ENCODE assay signal across 20 cellular contexts in the genomic region with DNA sequence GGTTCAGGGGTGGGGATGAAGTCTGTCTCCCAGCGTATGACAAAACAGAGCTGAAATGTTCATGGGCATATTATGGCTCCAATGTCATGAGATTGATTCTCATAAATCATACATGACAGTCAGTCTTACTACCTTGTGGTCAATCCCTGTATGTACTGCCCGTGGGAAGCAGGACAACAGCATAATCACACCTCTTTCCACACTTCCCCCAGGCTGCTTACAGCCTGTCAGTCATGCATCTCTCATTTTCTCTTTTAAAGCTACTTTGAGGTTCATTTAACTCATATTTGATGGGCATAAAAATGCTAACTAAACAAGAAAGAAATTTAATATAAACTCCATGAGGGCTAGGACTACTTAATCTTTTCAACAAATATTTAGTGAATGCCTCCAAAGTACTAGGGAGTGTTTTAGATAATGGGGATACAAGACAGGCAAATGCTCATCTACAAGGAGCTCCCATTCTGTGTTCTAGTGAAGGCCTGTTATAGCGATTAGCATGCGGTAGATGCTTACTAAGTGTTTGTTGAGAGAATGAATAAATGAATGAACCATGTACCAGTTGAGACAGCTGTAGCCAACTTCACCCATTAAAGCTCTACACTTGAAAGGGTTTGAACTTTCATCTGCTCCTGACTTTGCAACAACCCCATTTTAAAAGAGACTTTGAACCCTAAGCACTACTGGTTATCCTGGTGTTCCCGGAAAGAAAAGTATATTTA.
DNase-seq lines count a peak whose midpoint lies in the region; ATAC-seq and TF ChIP-seq lines count a peak whose summit lies in the region.
"Had no signal": no experiment of that assay in that cellular context is flagged by ENCODE, and none has a peak within 500 bp of the region (broad histone marks: within the 10 kb centered on the region; RNA-seq: fewer than 3 reads in every experiment).

No MANE protein-coding gene starts in this region.

- H3K14ac ChIP-seq in mesenchymal stem cell (ENCODE audit: low read length in 2 of 2) = no peak overlapping the region

- no peaks in the 10 kb centered on the region for H3K9me2 ChIP-seq in hepatocyte (replicated peaks; ENCODE audit: insufficient read depth)

- TF ChIP-seq CTCF in cardiac muscle cell (IDR thresholded peaks at IDR 0.05; ENCODE audit: low read depth, low read length) (no peak), hepatocyte (IDR thresholded peaks at IDR 0.05; ENCODE audit: poor library complexity) (no peak), GM20000 (IDR thresholded peaks at IDR 0.05; ENCODE audit: extremely low read depth, missing control alignments) (no peak)

- H4K91ac ChIP-seq in mesenchymal stem cell (ENCODE audit: low read length) = no peak overlapping the region

- intact Hi-C loops in Right ventricle myocardium inferior (cut with DNase I) = loop anchor here (10.0 kb wide), 1 partner anchor 85 kb away; a partner anchor contains a TSS

- H3K27me3 ChIP-seq in cardiac muscle cell = no peaks in the 10 kb centered on the region
- no peaks in the 10 kb centered on the region for H3K27me3 ChIP-seq in hepatocyte
- H3K27me3 ChIP-seq in mesenchymal stem cell (ENCODE audit: control insufficient read depth in 1 of 2, insufficient read depth in 1 of 2, low read length in 2 of 2) = no peaks in the 10 kb centered on the region
- H3K27me3 ChIP-seq: BE2C, SJCRH30 had no signal

- ATAC-seq in Right ventricle myocardium inferior (no peak), GM21526 (IDR thresholded peaks at IDR 0.05; ENCODE audit: low FRiP score, unreplicated experiment) (no peak)

- H3K4me2 ChIP-seq in hepatocyte = no peak overlapping the region
- H3K4me2 ChIP-seq in mesenchymal stem cell (ENCODE audit: low read length, poor library complexity, severe bottlenecking) = no peak overlapping the region

- no peak overlapping the region for H3K18ac ChIP-seq in mesenchymal stem cell (ENCODE audit: low read depth in 1 of 2, low read length in 2 of 2)

- H3K36me3 ChIP-seq in cardiac muscle cell (peaks cover 9% of the 10 kb centered on the region), hepatocyte (replicated peaks; ENCODE audit: insufficient read depth, low read depth) (no peaks in the 10 kb centered on the region), mesenchymal stem cell (ENCODE audit: control insufficient read depth in 1 of 2, insufficient read depth in 2 of 2, low read depth in 1 of 2, low read length in 2 of 2) (peaks cover 0 to 47% of the 10 kb centered on the region in 2 experiments)
- H3K36me3 ChIP-seq: BE2C, SJCRH30 had no signal

- H3K27ac ChIP-seq in cardiac muscle cell (peak overlapping the region; percentile 95), hepatocyte (peak overlapping the region; percentile 86), mesenchymal stem cell (ENCODE audit: low read length, poor library complexity, severe bottlenecking) (peak overlapping the region; percentile 9)
- H3K27ac ChIP-seq: 22Rv1, RWPE1, SJCRH30 had no signal

- H2BK12ac ChIP-seq in mesenchymal stem cell (ENCODE audit: low read length in 2 of 2) = no peak overlapping the region

- H3K9ac ChIP-seq in mesenchymal stem cell (ENCODE audit: low read length) = no peak overlapping the region

- H4K20me1 ChIP-seq in hepatocyte (ENCODE audit: insufficient read depth, poor library complexity, severe bottlenecking) = no peaks in the 10 kb centered on the region

- 80% methylated on average over 5 of the region's 5 CpGs for WGBS in hepatocyte (ENCODE audit: low lambda C conversion rate, missing lambda C conversion rate)
- WGBS in mesenchymal stem cell = 100% methylated on average over 3 of the region's 5 CpGs

- H2AK5ac ChIP-seq in mesenchymal stem cell (ENCODE audit: low read length, severe bottlenecking) = peak overlapping the region; percentile 75

- H2BK5ac ChIP-seq in mesenchymal stem cell (ENCODE audit: low read depth, low read length, poor library complexity, severe bottlenecking) = no peak overlapping the region

- H3K79me2 ChIP-seq in hepatocyte = no peaks in the 10 kb centered on the region

- no peak overlapping the region for H2BK120ac ChIP-seq in mesenchymal stem cell (ENCODE audit: low read depth, low read length)

- H3K4ac ChIP-seq in mesenchymal stem cell (ENCODE audit: low read depth in 1 of 2, low read length in 2 of 2) = no peak overlapping the region

- no peak overlapping the region for H3K4me3 ChIP-seq in cardiac muscle cell
- H3K4me3 ChIP-seq in hepatocyte = no peak overlapping the region
- no peak overlapping the region for H3K4me3 ChIP-seq in mesenchymal stem cell (ENCODE audit: insufficient read depth in 1 of 2, low read depth in 1 of 2, low read length in 2 of 2)
- H3K4me3 ChIP-seq: SJCRH30 had no signal

- no peak for DNase-seq in cardiac muscle cell (ENCODE audit: low read depth in 1 of 2, low spot score in 1 of 2)
- no peak for DNase-seq in Right ventricle myocardium inferior (ENCODE audit: missing footprints)
- no peak for DNase-seq in hepatocyte (ENCODE audit: low spot score)
- DNase-seq in mesenchymal stem cell = no peak
- DNase-seq in NCI-H446 (lab: John Stamatoyannopoulos, UW) = no peak
- no peak for DNase-seq in GM20000 (ENCODE audit: low spot score)
- DNase-seq in GDM1 (lab: John Stamatoyannopoulos, UW) = no peak
- DNase-seq: BE2C; Calu3; CD4-positive, alpha-beta T cell; DMS79; KBM-7; NCI-H1417 treated with DMSO at 0.1 percent for 48 hours; NCI-H1930; NCI-H446 treated with DMSO at 0.1 percent for 48 hours; NK-92 treated with Interleukin-12 subunit alpha and Interleukin-12 subunit beta, amount 100 ng/mL, for 24 hours; SJCRH30 had no signal

- no peak overlapping the region for H2AFZ ChIP-seq in hepatocyte
- H2AFZ ChIP-seq in mesenchymal stem cell (ENCODE audit: low read depth, low read length) = no peak overlapping the region

- peaks cover 84% of the 10 kb centered on the region for H3K4me1 ChIP-seq in cardiac muscle cell (ENCODE audit: low read depth)
- peaks cover 18% of the 10 kb centered on the region for H3K4me1 ChIP-seq in hepatocyte (ENCODE audit: insufficient read depth)
- peaks cover 31% of the 10 kb centered on the region for H3K4me1 ChIP-seq in mesenchymal stem cell (ENCODE audit: control insufficient read depth, insufficient read depth, low read depth, low read length)
- H3K4me1 ChIP-seq: BE2C had no signal

- no peaks in the 10 kb centered on the region for H3K9me3 ChIP-seq in cardiac muscle cell (ENCODE audit: low read depth)
- no peaks in the 10 kb centered on the region for H3K9me3 ChIP-seq in hepatocyte (ENCODE audit: low read depth)
- no peaks in the 10 kb centered on the region for H3K9me3 ChIP-seq in mesenchymal stem cell (ENCODE audit: control insufficient read depth, low read length)
- H3K9me3 ChIP-seq: BE2C, SJCRH30 had no signal

- H3K23ac ChIP-seq in mesenchymal stem cell (ENCODE audit: low read length in 2 of 2) = no peak overlapping the region

- H3K79me1 ChIP-seq in mesenchymal stem cell (replicated peaks; ENCODE audit: low read length, poor library complexity, severe bottlenecking) = peaks cover 22% of the 10 kb centered on the region

- no peak overlapping the region for H2BK15ac ChIP-seq in mesenchymal stem cell (ENCODE audit: low read depth, poor library complexity, severe bottlenecking)

- no peak overlapping the region for H4K8ac ChIP-seq in mesenchymal stem cell (ENCODE audit: low read length)

Comparison
In these comparisons a context has a peak if more than half of its experiments do, and no peak if none do; other contexts are left out.
1. H3K27ac ChIP-seq: peak in every context shown above with its lines; median percentile 95 in cardiac muscle cell; 86 in hepatocyte; 9 in mesenchymal stem cell.